27 cellular contexts compared by ENCODE assay signal in the genomic region with DNA sequence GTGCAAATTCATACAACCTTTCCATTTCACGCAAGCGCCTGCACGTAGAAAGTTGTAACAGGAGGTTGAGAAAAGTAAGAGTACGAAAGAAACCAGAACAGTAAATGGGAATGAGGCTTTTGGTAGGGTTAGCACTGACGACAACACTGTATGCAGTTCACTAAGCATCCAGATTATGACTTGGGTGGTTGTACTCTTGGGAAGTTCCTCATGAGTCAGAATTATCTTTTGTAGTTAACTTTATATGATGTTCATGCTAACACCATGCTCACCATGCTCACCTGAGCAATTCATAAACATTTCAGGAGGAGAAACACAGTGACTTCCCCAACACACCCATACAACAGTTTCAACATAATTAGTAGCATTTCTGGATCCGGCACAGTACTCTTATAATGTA. TPM values are rescaled to one million over a fixed set of nuclear protein-coding genes. Genes with fewer than 3 reads are reported as not detected.
DNase-seq lines count a peak whose midpoint lies in the region; ATAC-seq, FAIRE-seq and TF ChIP-seq lines count a peak whose summit lies in the region.
"Had no signal": no experiment of that assay in that cellular context is flagged by ENCODE, and none has a peak within 500 bp of the region (broad histone marks: within the 10 kb centered on the region; RNA-seq: fewer than 3 reads in every experiment).

No MANE protein-coding gene starts in this region.

- H3K27ac ChIP-seq in esophagus muscularis mucosa (replicated peaks in 1 of 4) (peak overlapping the region; percentile 98 to 99 (median 99)), aorta (ENCODE audit: low read depth in 1 of 2, low read length in 2 of 2) (no peak overlapping the region)
- H3K27ac ChIP-seq: adrenal gland had no signal

- H3K36me3 ChIP-seq in esophagus muscularis mucosa (no peaks in the 10 kb centered on the region), aorta (ENCODE audit: control insufficient read depth in 1 of 2, insufficient read depth in 2 of 2, low read length in 1 of 2) (no peaks in the 10 kb centered on the region)
- H3K36me3 ChIP-seq: adrenal gland, colonic mucosa, right atrium auricular region had no signal

- FAIRE-seq in RCC 7860 (lab: Jason Lieb, UNC) = no peak
- FAIRE-seq: GM12892 had no signal

- no peak for ATAC-seq in aorta (ENCODE audit: low FRiP score)
- ATAC-seq: activated CD8-positive, alpha-beta T cell treated with anti-CD3 and anti-CD28 coated beads for 36 hours; effector memory CD8-positive, alpha-beta T cell; SK-N-SH treated with all-trans-retinoic acid at 6 μM for 48 hours had no signal

- peak; percentile 14 for DNase-seq in EL
- peak; percentile 18 for DNase-seq in RCC 7860 (ENCODE audit: low spot score)
- DNase-seq in esophagus muscularis mucosa (ENCODE audit: extremely low spot score) = no peak
- no peak for DNase-seq in neural crest cell (ENCODE audit: low read depth, low spot score)
- no peak for DNase-seq in mucosa of gallbladder (ENCODE audit: low spot score)
- DNase-seq in aorta = no peak
- no peak for DNase-seq in COLO829 (ENCODE audit: low spot score)
- no peak for DNase-seq in activated CD8-positive, alpha-beta memory T cell treated with anti-CD3 and anti-CD28 coated beads, Interleukin-2, amount 50 U/mL, for 4 hours
- DNase-seq: ACHN; activated CD4-positive, CD25-positive, alpha-beta regulatory T cell; activated CD8-positive, alpha-beta T cell treated with anti-CD3 and anti-CD28 coated beads for 36 hours; activated naive CD4-positive, alpha-beta T cell; activated T-cell treated with anti-CD3 and anti-CD28 coated beads for 4 hours; adrenal gland; Caco-2; colonic mucosa; DMS79 treated with DMSO at 0.1 percent for 48 hours; effector memory CD8-positive, alpha-beta T cell; H9; naive B cell; NCI-H1417; NCI-H774; stimulated activated naive CD4-positive, alpha-beta T cell treated with Interleukin-2 at 50 U/mL for 16 hours; T1000 had no signal

- intact Hi-C loops in esophagus muscularis mucosa (cut with DNase I) (loop anchor here (5.0 kb wide), 2 partner anchors 71 to 99 kb away; no protein-coding TSS in a partner anchor), aorta (cut with DNase I) (loop anchor here (5.0 to 10.0 kb wide), 3 partner anchors 99 to 804 kb away; no protein-coding TSS in a partner anchor)

- H3K4me3 Mint-ChIP-seq in neural crest cell = peak overlapping the region; percentile 69
- H3K4me3 Mint-ChIP-seq: activated CD8-positive, alpha-beta T cell treated with anti-CD3 and anti-CD28 coated beads for 36 hours; effector memory CD8-positive, alpha-beta T cell; H9 had no signal

- H3K4me1 ChIP-seq in esophagus muscularis mucosa = peaks cover 3 to 36% (median 27%) of the 10 kb centered on the region in 4 donors
- no peaks in the 10 kb centered on the region for H3K4me1 ChIP-seq in aorta (ENCODE audit: control insufficient read depth in 1 of 2, insufficient read depth in 2 of 2, low read length in 2 of 2)

- no peak for TF ChIP-seq EP300 in esophagus muscularis mucosa (IDR thresholded peaks at IDR 0.05)

- H3K9me3 ChIP-seq in esophagus muscularis mucosa = no peaks in the 10 kb centered on the region
- H3K9me3 ChIP-seq in aorta (ENCODE audit: control insufficient read depth, low read length) = no peaks in the 10 kb centered on the region
- H3K9me3 ChIP-seq: adrenal gland, Caco-2, colonic mucosa, right atrium auricular region had no signal

- H3K27ac Mint-ChIP-seq in neural crest cell (ENCODE audit: unreplicated experiment) = no peak overlapping the region
- H3K27ac Mint-ChIP-seq: activated CD8-positive, alpha-beta T cell treated with anti-CD3 and anti-CD28 coated beads for 36 hours; effector memory CD8-positive, alpha-beta T cell; H9 had no signal

- H3K4me3 ChIP-seq in esophagus muscularis mucosa (no peak overlapping the region), aorta (ENCODE audit: low read length in 2 of 2) (no peak overlapping the region)
- H3K4me3 ChIP-seq: adrenal gland, colonic mucosa, right atrium auricular region had no signal

- no peak for TF ChIP-seq CTCF in esophagus muscularis mucosa (IDR thresholded peaks at IDR 0.05)
- no peak for TF ChIP-seq CTCF in neural crest cell (conservative IDR thresholded peaks at IDR 0.05)

- no peaks in the 10 kb centered on the region for H3K9me3 Mint-ChIP-seq in neural crest cell
- H3K9me3 Mint-ChIP-seq: effector memory CD8-positive, alpha-beta T cell; H9 had no signal

- H3K27me3 Mint-ChIP-seq in neural crest cell (ENCODE audit: low read depth) = peaks cover 5% of the 10 kb centered on the region
- H3K27me3 Mint-ChIP-seq: activated CD8-positive, alpha-beta T cell treated with anti-CD3 and anti-CD28 coated beads for 36 hours; effector memory CD8-positive, alpha-beta T cell; naive B cell had no signal

- peaks cover 29% of the 10 kb centered on the region for H3K4me1 Mint-ChIP-seq in neural crest cell

- 94% methylated on average over 6 of the region's 6 CpGs for WGBS in esophagus muscularis mucosa
- WGBS in aorta, 2 donors = 94% methylated on average over 6 of the region's 6 CpGs

- H3K27me3 ChIP-seq in esophagus muscularis mucosa (no peaks in the 10 kb centered on the region), aorta (ENCODE audit: control insufficient read depth in 1 of 2, insufficient read depth in 2 of 2, low read length in 1 of 2) (no peaks in the 10 kb centered on the region)
- H3K27me3 ChIP-seq: adrenal gland, colonic mucosa, right atrium auricular region had no signal

- no peaks in the 10 kb centered on the region for H3K36me3 Mint-ChIP-seq in neural crest cell (ENCODE audit: low read depth)

- TF ChIP-seq POLR2A in esophagus muscularis mucosa (IDR thresholded peaks at IDR 0.05; ENCODE audit: low read depth) = no peak

RNA-seq across cellular contexts. Expression of a gene that starts 3.0 kb away (rescaled TPM):
- total RNA-seq in esophagus muscularis mucosa (1,000 to 10,000 TPM; 1,872 to 3,079 (median 2,300) TPM), neural crest cell (38.7 and 42.1 TPM in 2 replicates), mucosa of gallbladder (478 TPM), aorta (1,000 to 10,000 TPM in 1 of 2 donors, 100 to 1,000 TPM in 1; 995 to 2,536 TPM)
- polyA plus RNA-seq in aorta = 10 to 100 TPM; 37.7 to 58.8 TPM

Comparison
In these comparisons a context has a peak if more than half of its experiments do, and no peak if none do; other contexts are left out.
1. DNase-seq: peak in EL (single experiment) and RCC 7860 (single experiment); none in esophagus muscularis mucosa (single experiment), neural crest cell (single experiment), mucosa of gallbladder (single experiment), aorta (0 of 2), COLO829 (single experiment) and activated CD8-positive, alpha-beta memory T cell treated with anti-CD3 and anti-CD28 coated beads, Interleukin-2, amount 50 U/mL, for 4 hours (single experiment).
2. H3K27ac ChIP-seq: peak in esophagus muscularis mucosa (4 of 4); none in aorta (0 of 2).
3. RNA of a gene that starts 3.0 kb away (total RNA-seq): 995 to 2,536 TPM in aorta, 1,872 to 3,079 TPM in esophagus muscularis mucosa and 478 TPM in mucosa of gallbladder (single experiment); 38.7 to 42.1 TPM in neural crest cell; every median in the first group is over 10 times any median in the second.